1 cellular context compared by ENCODE assay signal in genomic region chr2:85724731-85725181, GRCh38.
TF ChIP-seq lines count a peak whose summit lies in the region.

No MANE protein-coding gene starts in this region.

TF ChIP-seq in IMR-90, 13 proteins besides CTCF, POLR2A, EP300 and RAD21:
- TF ChIP-seq ELK1 (IDR thresholded peaks at IDR 0.05; ENCODE audit: borderline replicate concordance, low read depth, low read length) (no peak), RCOR1 (IDR thresholded peaks at IDR 0.05; ENCODE audit: insufficient replicate concordance, low read length) (no peak), MAFK (IDR thresholded peaks at IDR 0.05; ENCODE audit: low read depth, low read length) (no peak), NFE2L2 (IDR thresholded peaks at IDR 0.05; ENCODE audit: low read depth, low read length) (no peak), BHLHE40 (IDR thresholded peaks at IDR 0.05; ENCODE audit: low read depth, low read length) (no peak), MXI1 (IDR thresholded peaks at IDR 0.05; ENCODE audit: borderline replicate concordance, low read depth, low read length) (no peak), CEBPB (IDR thresholded peaks at IDR 0.05; ENCODE audit: low read depth, low read length) (no peak), MAZ (IDR thresholded peaks at IDR 0.05; ENCODE audit: borderline replicate concordance, low read depth, low read length) (no peak), CHD1 (IDR thresholded peaks at IDR 0.05; ENCODE audit: low read depth, low read length) (no peak), USF2 (IDR thresholded peaks at IDR 0.05; ENCODE audit: low read depth, low read length) (no peak), SMC3 (IDR thresholded peaks at IDR 0.05; ENCODE audit: low read depth, low read length) (no peak), FOS (IDR thresholded peaks at IDR 0.05; ENCODE audit: low read depth, low read length) (no peak), RFX5 (IDR thresholded peaks at IDR 0.05; ENCODE audit: low read depth, low read length) (no peak)
